ENCODE assay signal across 17 cellular contexts in the genomic region with DNA sequence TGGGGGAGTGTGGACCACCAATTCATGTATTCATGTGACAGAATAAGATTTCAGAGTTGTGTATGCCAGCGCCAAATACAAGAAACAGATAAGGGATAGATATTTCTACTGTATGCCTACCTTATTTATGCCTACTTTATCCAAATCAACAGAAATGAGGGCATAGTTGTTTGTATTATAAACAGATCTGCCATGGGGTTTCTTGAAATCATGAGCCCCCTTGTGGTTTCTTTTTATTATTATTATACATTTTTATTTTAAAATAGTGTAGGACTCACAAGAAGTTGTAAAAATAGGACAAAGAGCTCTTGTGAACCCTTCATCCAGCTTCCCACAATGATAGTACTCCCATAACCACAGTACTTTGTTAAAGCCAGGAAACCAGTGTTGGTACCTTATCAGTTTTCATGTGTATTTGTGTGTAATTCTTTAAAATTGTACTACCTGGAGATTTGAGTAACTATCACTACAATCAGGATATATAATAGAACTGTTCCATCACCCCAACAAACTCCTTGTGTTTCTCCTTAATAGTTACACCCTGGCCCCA.
A peak's percentile ranks its signal among the peaks of the same experiment; 100 is the strongest.
DNase-seq lines count a peak whose midpoint lies in the region; ATAC-seq and TF ChIP-seq lines count a peak whose summit lies in the region.
"Had no signal": no experiment of that assay in that cellular context is flagged by ENCODE, and none has a peak within 500 bp of the region (broad histone marks: within the 10 kb centered on the region; RNA-seq: fewer than 3 reads in every experiment).

No MANE protein-coding gene starts in this region.

- H3K36me3 ChIP-seq in A673 (ENCODE audit: insufficient read depth, low read length, poor library complexity, severe bottlenecking), result no peaks in the 10 kb centered on the region
- no peaks in the 10 kb centered on the region for H3K36me3 ChIP-seq in transverse colon

- DNase-seq in A673 (ENCODE audit: low spot score), result no peak
- DNase-seq in ELR (ENCODE audit: low read depth), result peak; percentile 60
- peak; percentile 19 for DNase-seq in RKO (ENCODE audit: low spot score)
- peak; percentile 16 for DNase-seq in fibroblast of pulmonary artery (ENCODE audit: low read depth)
- DNase-seq in activated CD8-positive, alpha-beta memory T cell treated with anti-CD3 and anti-CD28 coated beads, Interleukin-2, amount 10 ng/mL, durations not matched to agents 7 days and 5 days, result no peak
- no peak for DNase-seq in HPDE6-E6E7 (ENCODE audit: extremely low spot score)
- DNase-seq in transverse colon, result no peak
- no peak for DNase-seq in NCI-H1930 (lab: John Stamatoyannopoulos, UW)
- DNase-seq: activated CD4-positive, alpha-beta T cell treated with anti-CD3 and anti-CD28 coated beads for 1 hour; activated CD8-positive, alpha-beta memory T cell treated with anti-CD3 and anti-CD28 coated beads for 24 hours; dorsolateral prefrontal cortex; mesendoderm; NCI-H1417; psoas muscle; substantia nigra had no signal

- H3K4me3 Mint-ChIP-seq in activated CD8-positive, alpha-beta memory T cell treated with anti-CD3 and anti-CD28 coated beads, Interleukin-2, amount 10 ng/mL, durations not matched to agents 7 days and 5 days, result no peak overlapping the region
- H3K4me3 Mint-ChIP-seq: nephron had no signal

- no peaks in the 10 kb centered on the region for H3K36me3 Mint-ChIP-seq in activated CD8-positive, alpha-beta memory T cell treated with anti-CD3 and anti-CD28 coated beads, Interleukin-2, amount 10 ng/mL, durations not matched to agents 7 days and 5 days

- no peak for TF ChIP-seq EP300 in transverse colon (IDR thresholded peaks at IDR 0.05; ENCODE audit: low read depth)

- 97 to 100% methylated on average over 1 of the region's 1 CpG for whole genome bisulfite sequencing in transverse colon (ENCODE audit: low coverage in 1 of 2), 2 donors

- H3K27ac Mint-ChIP-seq in activated CD8-positive, alpha-beta memory T cell treated with anti-CD3 and anti-CD28 coated beads, Interleukin-2, amount 10 ng/mL, durations not matched to agents 7 days and 5 days, result no peak overlapping the region
- H3K27ac Mint-ChIP-seq: activated T-helper 2 cell treated with anti-CD3 and anti-CD28 coated beads, Interferon-gamma antibody, Interleukin-2, Interleukin-4, amounts not matched to agents 10 μg/mL and 5 μg/mL and 100 μg/mL, durations not matched to agents 14 hours and 24 hours and 36 hours had no signal

- H3K4me1 ChIP-seq in A673 (ENCODE audit: insufficient read depth, low read length, poor library complexity, severe bottlenecking) (peaks cover 8% of the 10 kb centered on the region), transverse colon (no peaks in the 10 kb centered on the region)

- POLR2A ChIA-PET in A673 (lab: Charles Lee; ENCODE audit: low non-redundant PET), result no interaction called here

- H3K9me3 Mint-ChIP-seq in activated CD8-positive, alpha-beta memory T cell treated with anti-CD3 and anti-CD28 coated beads, Interleukin-2, amount 10 ng/mL, durations not matched to agents 7 days and 5 days (ENCODE audit: low read depth), result no peaks in the 10 kb centered on the region
- H3K9me3 Mint-ChIP-seq: activated T-helper 2 cell treated with anti-CD3 and anti-CD28 coated beads, Interferon-gamma antibody, Interleukin-2, Interleukin-4, amounts not matched to agents 10 μg/mL and 5 μg/mL and 100 μg/mL, durations not matched to agents 14 hours and 24 hours and 36 hours; nephron had no signal

- ATAC-seq in activated CD8-positive, alpha-beta memory T cell treated with anti-CD3 and anti-CD28 coated beads, Interleukin-2, amount 10 ng/mL, durations not matched to agents 7 days and 5 days, result no peak
- ATAC-seq: psoas muscle had no signal

- peaks cover 3% of the 10 kb centered on the region for H3K4me1 Mint-ChIP-seq in activated CD8-positive, alpha-beta memory T cell treated with anti-CD3 and anti-CD28 coated beads, Interleukin-2, amount 10 ng/mL, durations not matched to agents 7 days and 5 days

- no peak for TF ChIP-seq POLR2A in transverse colon (IDR thresholded peaks at IDR 0.05)

- H3K4me3 ChIP-seq in A673 (ENCODE audit: low read depth, low read length, poor library complexity, severe bottlenecking) (no peak overlapping the region), fibroblast of pulmonary artery (replicated peaks; ENCODE audit: low read depth, low read length) (no peak overlapping the region), transverse colon (no peak overlapping the region)
- H3K4me3 ChIP-seq: dorsolateral prefrontal cortex, psoas muscle had no signal

- H3K9me3 ChIP-seq in A673 (ENCODE audit: low read depth, low read length, poor library complexity, severe bottlenecking), result no peaks in the 10 kb centered on the region
- no peaks in the 10 kb centered on the region for H3K9me3 ChIP-seq in transverse colon
- H3K9me3 ChIP-seq: psoas muscle had no signal

- BruUV-seq in A673 (replicated peaks; lab: Mats Ljungman, UMichigan), result no TSS peak

- TF ChIP-seq CTCF in A673 (conservative IDR thresholded peaks at IDR 0.05; ENCODE audit: low read depth, low read length) (peak; percentile 23; the same call in 1 of the 2 replicates), fibroblast of pulmonary artery (IDR thresholded peaks at IDR 0.05; ENCODE audit: low read length, missing control alignments) (peak; percentile 14), transverse colon (IDR thresholded peaks at IDR 0.05) (peak in 1 of 5 experiments; percentile 16)

- H3K27ac ChIP-seq in A673 (ENCODE audit: low read depth, low read length, poor library complexity, severe bottlenecking), result no peak overlapping the region
- H3K27ac ChIP-seq in transverse colon, result no peak overlapping the region
- H3K27ac ChIP-seq: psoas muscle had no signal

- no peaks in the 10 kb centered on the region for H3K27me3 Mint-ChIP-seq in activated CD8-positive, alpha-beta memory T cell treated with anti-CD3 and anti-CD28 coated beads, Interleukin-2, amount 10 ng/mL, durations not matched to agents 7 days and 5 days

- CTCF ChIA-PET in A673 (lab: Charles Lee), result interaction anchor here (0.6 to 1.3 kb wide), 6 partner anchors 42 to 597 kb away, joined by 3 to 6 read pairs (median 4); no protein-coding TSS in a partner anchor
- CTCF ChIA-PET in activated CD8-positive, alpha-beta memory T cell treated with anti-CD3 and anti-CD28 coated beads, Interleukin-2, amount 10 ng/mL, durations not matched to agents 7 days and 5 days (lab: Charles Lee), result interaction anchor here (0.9 to 2.7 kb wide), 3 partner anchors 9 to 273 kb away, joined by 3 to 10 read pairs (median 3); no protein-coding TSS in a partner anchor

- in situ Hi-C loops in transverse colon (cut with MboI; ENCODE audit: low pct_ligation_motif_present in 1 of 4, low pct_unique_long_range_greater_than_20kb in 1 of 4, low sequenced_read_pairs in 3 of 4), result no loop called here

- H3K27me3 ChIP-seq in A673 (replicated peaks; ENCODE audit: insufficient read depth, low read depth, low read length, poor library complexity), result no peaks in the 10 kb centered on the region
- H3K27me3 ChIP-seq in transverse colon, result no peaks in the 10 kb centered on the region
- H3K27me3 ChIP-seq: dorsolateral prefrontal cortex had no signal

- intact Hi-C loops in A673 (cut with micrococcal nuclease; ENCODE audit: unreplicated experiment) (loop anchor here (5.0 kb wide), 1 partner anchor 273 kb away; no protein-coding TSS in a partner anchor), transverse colon (cut with DNase I; ENCODE audit: low total_unique reads) (no loop called here)

Comparison
In these comparisons a context has a peak if more than half of its experiments do, and no peak if none do; other contexts are left out.
1. DNase-seq: peak in ELR (single experiment), RKO (single experiment) and fibroblast of pulmonary artery (single experiment); none in A673 (single experiment), activated CD8-positive, alpha-beta memory T cell treated with anti-CD3 and anti-CD28 coated beads, Interleukin-2, amount 10 ng/mL, durations not matched to agents 7 days and 5 days (single experiment), HPDE6-E6E7 (single experiment), transverse colon (single experiment) and NCI-H1930 (0 of 2).